In genomic region chr16:74094962-74095361, GRCh38 we compare ENCODE assay signal across 26 cellular contexts.
"Had no signal": no experiment of that assay in that cellular context is flagged by ENCODE, and none has a peak within 500 bp of the region (broad histone marks: within the 10 kb centered on the region; RNA-seq: fewer than 3 reads in every experiment).

No MANE protein-coding gene starts in this region.

- H3K4me3 ChIP-seq: SK-N-MC had no signal

- ATAC-seq: activated CD4-positive, alpha-beta T cell treated with anti-CD3 and anti-CD28 coated beads for 36 hours; activated T-helper 17 cell treated with anti-CD3 and anti-CD28 coated beads, Interleukin-2, amount 50 U/mL, for 72 hours; Panc1; Right ventricle myocardium inferior had no signal

- FAIRE-seq: astrocyte had no signal

- H3K27ac ChIP-seq: SK-N-MC, VCaP had no signal

- DNase-seq: activated CD4-positive, alpha-beta memory T cell treated with anti-CD3 and anti-CD28 coated beads, Interleukin-2, amount 10 ng/mL, durations not matched to agents 7 days and 5 days; activated CD4-positive, alpha-beta T cell treated with anti-CD3 and anti-CD28 coated beads for 36 hours; activated CD4-positive, alpha-beta T cell treated with anti-CD3 and anti-CD28 coated beads, Interleukin-2, amount 50 U/mL, for 1 hour; activated CD4-positive, CD25-positive, alpha-beta regulatory T cell; activated gamma-delta T cell; activated naive CD4-positive, alpha-beta T cell treated with anti-CD3 and anti-CD28 coated beads for 36 hours; activated T-cell treated with anti-CD3 and anti-CD28 coated beads for 4 hours; activated T-cell treated with anti-CD3 and anti-CD28 coated beads, Interleukin-2, amount 50 U/mL, for 48 hours; amygdala; KG1; NCI-H1048; NCI-H146; NCI-H1930; NCI-H2171 treated with DMSO at 0.1 percent for 48 hours; NCI-H345; NCI-H510A; NCI-H526 treated with DMSO at 0.1 percent for 48 hours; NK-92 treated with Interleukin-12 subunit alpha and Interleukin-12 subunit beta, amount 100 ng/mL, for 24 hours; OCI-M1; SW 1271 had no signal
